19 cellular contexts compared by ENCODE assay signal in genomic region chr5:173468821-173469251, GRCh38.
DNase-seq lines count a peak whose midpoint lies in the region; ATAC-seq and TF ChIP-seq lines count a peak whose summit lies in the region.
"Had no signal": no experiment of that assay in that cellular context is flagged by ENCODE, and none has a peak within 500 bp of the region (broad histone marks: within the 10 kb centered on the region; RNA-seq: fewer than 3 reads in every experiment).

No MANE protein-coding gene starts in this region.

- H2AK5ac ChIP-seq in trophoblast cell (ENCODE audit: low read length) = no peak overlapping the region

- H3K18ac ChIP-seq in trophoblast cell (ENCODE audit: low read length) = no peak overlapping the region

- H2AFZ ChIP-seq in trophoblast cell (ENCODE audit: insufficient read depth, low read length, poor library complexity) = no peak overlapping the region
- H2AFZ ChIP-seq: PC-9 had no signal

- no peak overlapping the region for H3K14ac ChIP-seq in trophoblast cell (ENCODE audit: low read length)

- H3K4me2 ChIP-seq in trophoblast cell (ENCODE audit: low read length) = no peak overlapping the region
- H3K4me2 ChIP-seq: PC-9 had no signal

- no peak overlapping the region for H4K91ac ChIP-seq in trophoblast cell (ENCODE audit: low read depth, low read length)

- peak overlapping the region; percentile 28 to 41 for H3K27ac ChIP-seq in right atrium auricular region
- no peak overlapping the region for H3K27ac ChIP-seq in trophoblast cell (ENCODE audit: low read depth, low read length)
- peak overlapping the region; percentile 37 to 84 (median 66) for H3K27ac ChIP-seq in tibial nerve
- H3K27ac ChIP-seq: HL-60, PC-9 had no signal

- H3K4me3 ChIP-seq in right atrium auricular region (no peak overlapping the region), trophoblast cell (ENCODE audit: low read depth, low read length) (no peak overlapping the region), tibial nerve (no peak overlapping the region)
- H3K4me3 ChIP-seq: GM12878, K562, PC-9 had no signal

- no peaks in the 10 kb centered on the region for H3K79me2 ChIP-seq in trophoblast cell (ENCODE audit: control insufficient read depth, insufficient read depth, low read length, poor library complexity)

- H3K4ac ChIP-seq in trophoblast cell (ENCODE audit: low read depth, low read length) = no peak overlapping the region

- no peak overlapping the region for H4K12ac ChIP-seq in trophoblast cell (ENCODE audit: low read depth, low read length)

- no peak overlapping the region for H2BK12ac ChIP-seq in trophoblast cell (ENCODE audit: low read length)

- H3K4me1 ChIP-seq in right atrium auricular region (peaks cover 0 to 34% of the 10 kb centered on the region in 2 donors), trophoblast cell (ENCODE audit: control insufficient read depth in 1 of 2, insufficient read depth in 2 of 2, low read length in 2 of 2) (no peaks in the 10 kb centered on the region), tibial nerve (peaks cover 0 to 36% (median 20%) of the 10 kb centered on the region in 4 donors)

- ATAC-seq in Right ventricle myocardium superior (ENCODE audit: poor library complexity) = no peak
- ATAC-seq in GM19397 (IDR thresholded peaks at IDR 0.05; ENCODE audit: unreplicated experiment) = no peak
- ATAC-seq: GM12878, K562 had no signal

- no peak overlapping the region for H3K9ac ChIP-seq in trophoblast cell (ENCODE audit: low read length)

- intact Hi-C loops in Right ventricle myocardium superior (cut with DNase I) = no loop called here

- peak; percentile 39 to 54 for TF ChIP-seq EP300 in tibial nerve (IDR thresholded peaks at IDR 0.05)

- H2BK120ac ChIP-seq in trophoblast cell (ENCODE audit: insufficient read depth, low read length, poor library complexity) = no peak overlapping the region

- DNase-seq in right atrium auricular region (ENCODE audit: low spot score) = no peak
- DNase-seq in Right ventricle myocardium superior = no peak
- peak; percentile 72 for DNase-seq in fibroblast of peridontal ligament (ENCODE audit: extremely low read depth)
- peak; percentile 94 to 96 for DNase-seq in trophoblast cell
- DNase-seq in tibial nerve (ENCODE audit: low spot score in 2 of 2) = no peak
- no peak for DNase-seq in kidney glomerular epithelial cell (lab: John Stamatoyannopoulos, UW)
- DNase-seq in kidney tubule cell (ENCODE audit: low spot score) = no peak
- DNase-seq: Calu3, HFFc6, NCI-H1048, NCI-H1694, NCI-H2107, NCI-H446, NCI-H748 treated with DMSO at 0.1 percent for 48 hours had no signal

- H3K36me3 ChIP-seq in right atrium auricular region = no peaks in the 10 kb centered on the region
- H3K36me3 ChIP-seq in trophoblast cell (ENCODE audit: control insufficient read depth in 1 of 2, insufficient read depth in 2 of 2, low read length in 2 of 2) = no peaks in the 10 kb centered on the region
- H3K36me3 ChIP-seq in tibial nerve = no peaks in the 10 kb centered on the region

- H4K8ac ChIP-seq in trophoblast cell (ENCODE audit: low read depth, low read length) = no peak overlapping the region

- peaks cover 0 to 8% of the 10 kb centered on the region in 2 donors for H3K9me3 ChIP-seq in right atrium auricular region
- peaks cover 1% of the 10 kb centered on the region for H3K9me3 ChIP-seq in trophoblast cell (ENCODE audit: insufficient read depth, low read depth, low read length)
- peaks cover 0 to 7% (median 0%) of the 10 kb centered on the region in 4 donors for H3K9me3 ChIP-seq in tibial nerve

- no peak overlapping the region for H2BK5ac ChIP-seq in trophoblast cell (ENCODE audit: low read depth, low read length, poor library complexity)

- no CpG with 5 or more reads among the region's 4 CpGs for WGBS in trophoblast cell (ENCODE audit: extremely low coverage, insufficient coverage, insufficient read length)
- WGBS in tibial nerve, 2 donors = 59 to 61% methylated on average over 4 of the region's 4 CpGs

- H3K79me1 ChIP-seq in trophoblast cell (ENCODE audit: low read length) = no peaks in the 10 kb centered on the region

- no peak overlapping the region for H3K23ac ChIP-seq in trophoblast cell (ENCODE audit: low read length)

- TF ChIP-seq CTCF in right atrium auricular region (IDR thresholded peaks at IDR 0.05) (no peak), tibial nerve (IDR thresholded peaks at IDR 0.05) (no peak)

- TF ChIP-seq POLR2A in tibial nerve (IDR thresholded peaks at IDR 0.05) = no peak

- H3K27me3 ChIP-seq in right atrium auricular region (no peaks in the 10 kb centered on the region), trophoblast cell (ENCODE audit: insufficient read depth, low read length) (no peaks in the 10 kb centered on the region), tibial nerve (no peaks in the 10 kb centered on the region)

Comparison
In these comparisons a context has a peak if more than half of its experiments do, and no peak if none do; other contexts are left out.
1. DNase-seq: peak in fibroblast of peridontal ligament (single experiment) and trophoblast cell (2 of 2); none in right atrium auricular region (single experiment), Right ventricle myocardium superior (single experiment), tibial nerve (0 of 2), kidney glomerular epithelial cell (single experiment) and kidney tubule cell (single experiment).